Comparison of ENCODE assay signal across 25 cellular contexts in genomic region chr5:118258223-118258622, GRCh38.
"Had no signal": no experiment of that assay in that cellular context is flagged by ENCODE, and none has a peak within 500 bp of the region (broad histone marks: within the 10 kb centered on the region; RNA-seq: fewer than 3 reads in every experiment).

No MANE protein-coding gene starts in this region.

- H3K9me3 ChIP-seq: colonic mucosa, esophagus squamous epithelium, gastroesophageal sphincter, heart left ventricle, left lung, lower lobe of right lung, mucosa of descending colon had no signal

- H3K27ac ChIP-seq: colonic mucosa, epithelial cell of prostate, esophagus squamous epithelium, gastroesophageal sphincter, heart left ventricle, hepatocyte, left lung, lower lobe of right lung had no signal

- H3K4me1 ChIP-seq: colonic mucosa, esophagus squamous epithelium, gastroesophageal sphincter, left lung, lower lobe of right lung had no signal

- H3K4me2 ChIP-seq: hepatocyte had no signal

- H3K4me3 ChIP-seq: colonic mucosa, esophagus squamous epithelium, gastroesophageal sphincter, heart left ventricle, hepatocyte, left lung, lower lobe of right lung, mucosa of descending colon had no signal

- ATAC-seq: effector memory CD8-positive, alpha-beta T cell; esophagus mucosa; gastroesophageal sphincter; heart left ventricle; left lung; left ventricle myocardium superior; lower lobe of right lung; mucosa of descending colon had no signal

- H3K79me2 ChIP-seq: hepatocyte had no signal

- H2AFZ ChIP-seq: hepatocyte had no signal

- H3K36me3 ChIP-seq: colonic mucosa, esophagus squamous epithelium, gastroesophageal sphincter, heart left ventricle, left lung, lower lobe of right lung had no signal

- H3K27me3 ChIP-seq: colonic mucosa, esophagus squamous epithelium, gastroesophageal sphincter, heart left ventricle, hepatocyte, left lung had no signal

- DNase-seq: colonic mucosa; cortex of kidney; effector CD8-positive, alpha-beta T cell; effector memory CD8-positive, alpha-beta T cell; endodermal cell; erythroblast; esophagus squamous epithelium; foreskin fibroblast; foreskin melanocyte; heart left ventricle; hypothalamus; immature natural killer cell; islet precursor cell; kidney; kidney glomerular epithelial cell; left lung; left ventricle myocardium superior; lower lobe of right lung; mesenchymal stem cell; mucosa of descending colon; naive B cell had no signal
